In the genomic region with DNA sequence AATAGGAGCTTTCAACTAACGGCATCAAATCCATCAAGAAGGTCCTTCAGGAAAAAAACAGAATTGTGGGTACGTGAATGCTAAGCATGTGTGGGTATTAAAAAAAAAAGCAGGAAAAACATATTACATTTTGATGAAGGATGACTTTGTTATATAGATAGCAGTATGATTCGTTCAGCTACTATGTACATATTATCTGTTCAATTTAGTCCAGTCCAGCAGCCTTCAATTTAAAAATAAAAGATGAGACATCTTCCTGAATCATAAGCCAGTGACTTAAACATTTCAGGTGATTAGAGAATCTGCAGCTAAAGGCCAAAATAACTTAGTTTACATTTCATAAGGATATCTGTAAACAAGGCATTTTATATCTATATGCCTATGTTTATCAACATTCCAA, we compare ENCODE assay signal across 23 cellular contexts.
"Had no signal": no experiment of that assay in that cellular context is flagged by ENCODE, and none has a peak within 500 bp of the region (broad histone marks: within the 10 kb centered on the region; RNA-seq: fewer than 3 reads in every experiment).

No MANE protein-coding gene starts in this region.

- DNase-seq: activated CD4-positive, alpha-beta T cell treated with anti-CD3 and anti-CD28 coated beads, Interleukin-2, amount 50 U/mL, for 1 hour; activated CD8-positive, alpha-beta memory T cell treated with anti-CD3 and anti-CD28 coated beads, Interleukin-2, amount 50 U/mL, for 4 hours; activated effector memory CD4-positive, alpha-beta T cell treated with Interleukin-2 at 50 U/mL for 16 hours; activated naive CD4-positive, alpha-beta T cell treated with anti-CD3 and anti-CD28 coated beads, Interleukin-2, amount 10 ng/mL, durations not matched to agents 7 days and 5 days; activated naive CD8-positive, alpha-beta T cell treated with anti-CD3 and anti-CD28 coated beads, Interleukin-2, amount 50 U/mL, for 24 hours; activated T-cell treated with anti-CD3 and anti-CD28 coated beads, Interleukin-2, amount 50 U/mL, for 48 hours; aorta; gastrocnemius medialis; heart right ventricle; naive B cell; psoas muscle; right cardiac atrium; small intestine; stimulated activated CD4-positive, alpha-beta T cell treated with anti-CD3 and anti-CD28 coated beads, Interleukin-15, amount 100 ng/mL, for 24 hours; stimulated activated CD4-positive, alpha-beta T cell treated with anti-CD3 and anti-CD28 coated beads, Interleukin-2, amount 100 ng/mL, for 48 hours; stimulated activated naive CD8-positive, alpha-beta T cell treated with anti-CD3 and anti-CD28 coated beads, Interleukin-15, amount 100 ng/mL, for 72 hours; T-helper 1 cell; T1000; transverse colon; uterus had no signal

- H3K27ac ChIP-seq: epithelial cell of prostate, gastrocnemius medialis, heart right ventricle, neural progenitor cell, psoas muscle, suprapubic skin, transverse colon, uterus had no signal

- ATAC-seq: gastrocnemius medialis; heart right ventricle; right cardiac atrium; stimulated activated naive CD8-positive, alpha-beta T cell treated with anti-CD3 and anti-CD28 coated beads, Interleukin-15, amount 100 ng/mL, for 72 hours had no signal
